In the genomic region with DNA sequence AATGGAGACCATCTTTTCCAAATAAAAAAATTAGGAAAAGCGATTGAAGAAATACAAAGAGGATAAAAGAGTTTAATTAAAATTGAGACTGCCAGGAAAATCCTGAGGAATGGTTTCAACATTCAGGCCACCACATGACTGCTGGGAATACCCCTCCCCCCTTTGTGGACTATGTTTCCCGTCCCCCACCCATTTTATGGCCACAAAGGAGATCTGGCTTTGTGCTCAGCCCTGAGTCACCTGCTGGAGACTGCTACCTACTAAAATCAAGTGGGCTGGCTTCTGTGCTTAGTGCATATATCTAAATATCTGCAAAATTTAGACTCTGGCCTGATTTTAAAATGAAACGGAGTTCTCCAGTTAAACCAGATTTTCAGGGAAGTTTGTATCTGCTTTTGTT, we compare ENCODE assay signal across 1 cellular context.
TF ChIP-seq lines count a peak whose summit lies in the region.

No MANE protein-coding gene starts in this region.

TF ChIP-seq in WTC11, 78 proteins besides CTCF, POLR2A, EP300 and RAD21 (continued from another document):
- TF ChIP-seq, protein P1, sequence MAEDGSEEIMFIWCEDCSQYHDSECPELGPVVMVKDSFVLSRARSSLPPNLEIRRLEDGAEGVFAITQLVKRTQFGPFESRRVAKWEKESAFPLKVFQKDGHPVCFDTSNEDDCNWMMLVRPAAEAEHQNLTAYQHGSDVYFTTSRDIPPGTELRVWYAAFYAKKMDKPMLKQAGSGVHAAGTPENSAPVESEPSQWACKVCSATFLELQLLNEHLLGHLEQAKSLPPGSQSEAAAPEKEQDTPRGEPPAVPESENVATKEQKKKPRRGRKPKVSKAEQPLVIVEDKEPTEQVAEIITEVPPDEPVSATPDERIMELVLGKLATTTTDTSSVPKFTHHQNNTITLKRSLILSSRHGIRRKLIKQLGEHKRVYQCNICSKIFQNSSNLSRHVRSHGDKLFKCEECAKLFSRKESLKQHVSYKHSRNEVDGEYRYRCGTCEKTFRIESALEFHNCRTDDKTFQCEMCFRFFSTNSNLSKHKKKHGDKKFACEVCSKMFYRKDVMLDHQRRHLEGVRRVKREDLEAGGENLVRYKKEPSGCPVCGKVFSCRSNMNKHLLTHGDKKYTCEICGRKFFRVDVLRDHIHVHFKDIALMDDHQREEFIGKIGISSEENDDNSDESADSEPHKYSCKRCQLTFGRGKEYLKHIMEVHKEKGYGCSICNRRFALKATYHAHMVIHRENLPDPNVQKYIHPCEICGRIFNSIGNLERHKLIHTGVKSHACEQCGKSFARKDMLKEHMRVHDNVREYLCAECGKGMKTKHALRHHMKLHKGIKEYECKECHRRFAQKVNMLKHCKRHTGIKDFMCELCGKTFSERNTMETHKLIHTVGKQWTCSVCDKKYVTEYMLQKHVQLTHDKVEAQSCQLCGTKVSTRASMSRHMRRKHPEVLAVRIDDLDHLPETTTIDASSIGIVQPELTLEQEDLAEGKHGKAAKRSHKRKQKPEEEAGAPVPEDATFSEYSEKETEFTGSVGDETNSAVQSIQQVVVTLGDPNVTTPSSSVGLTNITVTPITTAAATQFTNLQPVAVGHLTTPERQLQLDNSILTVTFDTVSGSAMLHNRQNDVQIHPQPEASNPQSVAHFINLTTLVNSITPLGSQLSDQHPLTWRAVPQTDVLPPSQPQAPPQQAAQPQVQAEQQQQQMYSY (CRISPR knock-in tag; IDR thresholded peaks at IDR 0.05) = no peak
- no peak for TF ChIP-seq ZNF121 (CRISPR knock-in tag; IDR thresholded peaks at IDR 0.05)
- no peak for TF ChIP-seq NR3C1 (CRISPR knock-in tag; conservative IDR thresholded peaks at IDR 0.05; ENCODE audit: low read depth)
- TF ChIP-seq, protein P2, sequence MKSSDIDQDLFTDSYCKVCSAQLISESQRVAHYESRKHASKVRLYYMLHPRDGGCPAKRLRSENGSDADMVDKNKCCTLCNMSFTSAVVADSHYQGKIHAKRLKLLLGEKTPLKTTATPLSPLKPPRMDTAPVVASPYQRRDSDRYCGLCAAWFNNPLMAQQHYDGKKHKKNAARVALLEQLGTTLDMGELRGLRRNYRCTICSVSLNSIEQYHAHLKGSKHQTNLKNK (CRISPR knock-in tag; IDR thresholded peaks at IDR 0.05) = no peak
- no peak for TF ChIP-seq OVOL2 (CRISPR knock-in tag; IDR thresholded peaks at IDR 0.05; ENCODE audit: borderline replicate concordance)
- TF ChIP-seq ELF4 (CRISPR knock-in tag; IDR thresholded peaks at IDR 0.05; ENCODE audit: low read depth) = no peak
